24 cellular contexts compared by ENCODE assay signal in the genomic region with DNA sequence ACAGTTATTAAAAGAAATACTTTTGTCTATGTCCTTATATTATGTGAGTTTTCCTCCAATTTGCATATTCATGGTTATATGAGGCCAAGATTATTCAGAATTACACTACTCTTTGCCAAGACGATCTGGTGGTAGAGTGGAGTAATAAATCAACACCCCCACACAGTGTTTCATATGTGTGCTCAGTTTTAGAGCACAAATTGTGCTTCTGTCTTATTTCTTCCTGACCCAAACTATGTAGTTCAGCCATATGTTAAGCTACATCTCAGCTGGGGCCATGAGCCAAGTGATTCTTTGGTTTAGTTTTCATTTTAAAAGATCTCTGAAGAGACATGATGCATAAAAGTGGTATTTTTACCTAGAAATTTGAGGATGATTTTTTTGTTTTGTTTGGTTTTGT. TPM values are rescaled to one million over a fixed set of nuclear protein-coding genes. Genes with fewer than 3 reads are reported as not detected.
"Had no signal": no experiment of that assay in that cellular context is flagged by ENCODE, and none has a peak within 500 bp of the region (broad histone marks: within the 10 kb centered on the region; RNA-seq: fewer than 3 reads in every experiment).

No MANE protein-coding gene starts in this region.

- H3K9me3 ChIP-seq: gastroesophageal sphincter, heart right ventricle, prostate gland, right atrium auricular region, thoracic aorta, upper lobe of left lung had no signal

- H3K27ac Mint-ChIP-seq: activated CD4-positive, alpha-beta T cell treated with anti-CD3 and anti-CD28 coated beads, Interleukin-2, amount 10 ng/mL, durations not matched to agents 7 days and 5 days; activated CD8-positive, alpha-beta T cell treated with anti-CD3 and anti-CD28 coated beads, Interleukin-2, amount 10 ng/mL, durations not matched to agents 7 days and 5 days; activated naive CD8-positive, alpha-beta T cell; endodermal cell; memory B cell; neural progenitor cell; stimulated activated naive CD8-positive, alpha-beta T cell treated with anti-CD3 and anti-CD28 coated beads, Interleukin-15, amount 100 ng/mL, for 72 hours; T-cell had no signal

- H3K27ac ChIP-seq: cardiac muscle cell, epithelial cell of prostate, gastroesophageal sphincter, heart right ventricle, neural progenitor cell, prostate gland, right atrium auricular region, thoracic aorta, upper lobe of left lung had no signal

- H3K27me3 ChIP-seq: cardiac muscle cell, gastroesophageal sphincter, heart right ventricle, neural progenitor cell, right atrium auricular region, upper lobe of left lung had no signal

- H3K4me3 Mint-ChIP-seq: activated CD4-positive, alpha-beta T cell treated with anti-CD3 and anti-CD28 coated beads, Interleukin-2, amount 10 ng/mL, durations not matched to agents 7 days and 5 days; activated CD8-positive, alpha-beta T cell treated with anti-CD3 and anti-CD28 coated beads, Interleukin-2, amount 10 ng/mL, durations not matched to agents 7 days and 5 days; activated naive CD8-positive, alpha-beta T cell; endodermal cell; memory B cell; naive B cell; neural progenitor cell; stimulated activated naive CD8-positive, alpha-beta T cell treated with anti-CD3 and anti-CD28 coated beads, Interleukin-15, amount 100 ng/mL, for 72 hours; T-cell had no signal

- H3K36me3 ChIP-seq: cardiac muscle cell, neural progenitor cell, prostate gland, thoracic aorta had no signal

- DNase-seq: activated CD4-positive, alpha-beta T cell treated with anti-CD3 and anti-CD28 coated beads, Interleukin-2, amount 10 ng/mL, durations not matched to agents 7 days and 5 days; activated CD8-positive, alpha-beta memory T cell treated with anti-CD3 and anti-CD28 coated beads, Interleukin-2, amount 50 U/mL, for 48 hours; activated CD8-positive, alpha-beta T cell treated with anti-CD3 and anti-CD28 coated beads, Interleukin-2, amount 10 ng/mL, durations not matched to agents 7 days and 5 days; amniotic stem cell; endodermal cell; heart right ventricle; left ventricle myocardium superior; naive B cell; stimulated activated CD4-positive, alpha-beta T cell treated with anti-CD3 and anti-CD28 coated beads, Interleukin-15, amount 100 ng/mL, for 24 hours; stimulated activated CD4-positive, alpha-beta T cell treated with anti-CD3 and anti-CD28 coated beads, Interleukin-2, amount 100 ng/mL, for 48 hours; stimulated activated naive CD8-positive, alpha-beta T cell treated with anti-CD3 and anti-CD28 coated beads, Interleukin-15, amount 100 ng/mL, for 72 hours; T-cell; upper lobe of left lung had no signal

- H3K4me3 ChIP-seq: cardiac muscle cell, gastroesophageal sphincter, heart right ventricle, neural progenitor cell, prostate gland, right atrium auricular region, thoracic aorta, upper lobe of left lung had no signal

- H3K4me1 ChIP-seq: gastroesophageal sphincter, heart right ventricle, neural progenitor cell, prostate gland, right atrium auricular region, upper lobe of left lung had no signal

- H3K4me2 ChIP-seq: neural progenitor cell had no signal

- H3K27me3 Mint-ChIP-seq: activated CD4-positive, alpha-beta T cell treated with anti-CD3 and anti-CD28 coated beads, Interleukin-2, amount 10 ng/mL, durations not matched to agents 7 days and 5 days; activated naive CD8-positive, alpha-beta T cell; memory B cell; naive B cell; stimulated activated naive CD8-positive, alpha-beta T cell treated with anti-CD3 and anti-CD28 coated beads, Interleukin-15, amount 100 ng/mL, for 72 hours; T-cell had no signal

- H3K9me3 Mint-ChIP-seq: activated CD4-positive, alpha-beta T cell treated with anti-CD3 and anti-CD28 coated beads, Interleukin-2, amount 10 ng/mL, durations not matched to agents 7 days and 5 days; endodermal cell; memory B cell; naive B cell; neural progenitor cell; stimulated activated naive CD8-positive, alpha-beta T cell treated with anti-CD3 and anti-CD28 coated beads, Interleukin-15, amount 100 ng/mL, for 72 hours; T-cell had no signal

- H2AFZ ChIP-seq: neural progenitor cell had no signal

- ATAC-seq: activated CD4-positive, CD25-positive, alpha-beta regulatory T cell treated with anti-CD3 and anti-CD28 coated beads, Interleukin-2, amount 50 U/mL, for 24 hours; activated CD8-positive, alpha-beta T cell treated with anti-CD3 and anti-CD28 coated beads, Interleukin-2, amount 10 ng/mL, durations not matched to agents 7 days and 5 days; gastroesophageal sphincter; heart right ventricle; left ventricle myocardium superior; stimulated activated naive CD8-positive, alpha-beta T cell treated with anti-CD3 and anti-CD28 coated beads, Interleukin-15, amount 100 ng/mL, for 72 hours; T-cell had no signal

- H3K9ac ChIP-seq: neural progenitor cell had no signal

- H3K4me1 Mint-ChIP-seq: endodermal cell; memory B cell; naive B cell; neural progenitor cell; stimulated activated naive CD8-positive, alpha-beta T cell treated with anti-CD3 and anti-CD28 coated beads, Interleukin-15, amount 100 ng/mL, for 72 hours; T-cell had no signal

RNA-seq across cellular contexts. Expression of a gene that starts 26.8 kb away (rescaled TPM):
- total RNA-seq: activated CD4-positive, alpha-beta T cell treated with anti-CD3 and anti-CD28 coated beads, Interleukin-2, amount 10 ng/mL, durations not matched to agents 7 days and 5 days; activated CD8-positive, alpha-beta T cell treated with anti-CD3 and anti-CD28 coated beads, Interleukin-2, amount 10 ng/mL, durations not matched to agents 7 days and 5 days; mononuclear cell; thoracic aorta had no signal
- polyA plus RNA-seq: cardiac muscle cell had no signal

RNA-seq across cellular contexts. Expression of a gene that starts 37.0 kb away (rescaled TPM):
- total RNA-seq: right atrium auricular region had no signal
